8 cellular contexts compared by ENCODE assay signal in genomic region chr15:70062321-70062956, GRCh38. TPM values are rescaled to one million over a fixed set of nuclear protein-coding genes. Genes with fewer than 3 reads are reported as not detected.
DNase-seq lines count a peak whose midpoint lies in the region; ATAC-seq and TF ChIP-seq lines count a peak whose summit lies in the region.

No MANE protein-coding gene starts in this region.

- peaks cover 4% of the 10 kb centered on the region for H3K36me3 Mint-ChIP-seq in glutamatergic neuron (ENCODE audit: unreplicated experiment)

- peak overlapping the region; percentile 42 for H3K4me3 Mint-ChIP-seq in glutamatergic neuron (ENCODE audit: unreplicated experiment)

- TF ChIP-seq CTCF in glutamatergic neuron (IDR thresholded peaks at IDR 0.05; ENCODE audit: partially characterized antibody, unreplicated experiment) (no peak), retinal pigment epithelial cell (conservative IDR thresholded peaks at IDR 0.05; ENCODE audit: low read depth, low read length) (no peak), GM13976 (IDR thresholded peaks at IDR 0.05; ENCODE audit: borderline replicate concordance, control extremely low read depth, extremely low read depth, insufficient read depth, missing control alignments) (no peak)

- no peak for ATAC-seq in HG03095 (IDR thresholded peaks at IDR 0.05; ENCODE audit: unreplicated experiment)

- H3K9me3 Mint-ChIP-seq in glutamatergic neuron (ENCODE audit: unreplicated experiment) = peaks cover 12% of the 10 kb centered on the region

- POLR2A ChIA-PET in HEK293T (lab: Yijun Ruan, JAX) = interaction anchor here (1.2 to 2.4 kb wide), 5 partner anchors 8 to 37 kb away, joined by 3 to 7 read pairs (median 6); no protein-coding TSS in a partner anchor

- peaks cover 34% of the 10 kb centered on the region for H3K4me1 Mint-ChIP-seq in glutamatergic neuron (ENCODE audit: low read depth, unreplicated experiment)

- DNase-seq in HEK293T (ENCODE audit: extremely low spot score) (peak; percentile 72), SHP77 treated with DMSO at 0.1 percent for 48 hours (lab: John Stamatoyannopoulos, UW) (peak; percentile 79), glutamatergic neuron (peak; percentile 83), retinal pigment epithelial cell (ENCODE audit: low read depth) (peak; percentile 95), GM13976 (ENCODE audit: low spot score) (no peak), MV-4-11 (lab: John Stamatoyannopoulos, UW) (no peak)
- no peak for DNase-seq in activated CD8-positive, alpha-beta memory T cell treated with anti-CD3 and anti-CD28 coated beads, Interleukin-2, amount 50 U/mL, for 48 hours

- CTCF ChIA-PET in HEK293T (lab: Yijun Ruan, JAX) = interaction anchor here (0.6 kb wide), 1 partner anchor 118 kb away, joined by 3 read pairs; no protein-coding TSS in a partner anchor

- H3K4me3 ChIP-seq in retinal pigment epithelial cell (ENCODE audit: low read length) = peak overlapping the region; percentile 8

- peak overlapping the region; percentile 88 for H3K27ac Mint-ChIP-seq in glutamatergic neuron (ENCODE audit: unreplicated experiment)

- H3K27me3 Mint-ChIP-seq in glutamatergic neuron (ENCODE audit: unreplicated experiment) = peaks cover 15% of the 10 kb centered on the region

- in situ Hi-C loops in GM13976 (cut with MboI; ENCODE audit: low sequenced_read_pairs, unreplicated experiment) = no loop called here

TF ChIP-seq in HEK293T, 16 proteins besides CTCF, POLR2A, EP300 and RAD21:
- TF ChIP-seq, protein P1, sequence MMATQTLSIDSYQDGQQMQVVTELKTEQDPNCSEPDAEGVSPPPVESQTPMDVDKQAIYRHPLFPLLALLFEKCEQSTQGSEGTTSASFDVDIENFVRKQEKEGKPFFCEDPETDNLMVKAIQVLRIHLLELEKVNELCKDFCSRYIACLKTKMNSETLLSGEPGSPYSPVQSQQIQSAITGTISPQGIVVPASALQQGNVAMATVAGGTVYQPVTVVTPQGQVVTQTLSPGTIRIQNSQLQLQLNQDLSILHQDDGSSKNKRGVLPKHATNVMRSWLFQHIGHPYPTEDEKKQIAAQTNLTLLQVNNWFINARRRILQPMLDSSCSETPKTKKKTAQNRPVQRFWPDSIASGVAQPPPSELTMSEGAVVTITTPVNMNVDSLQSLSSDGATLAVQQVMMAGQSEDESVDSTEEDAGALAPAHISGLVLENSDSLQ (IDR thresholded peaks at IDR 0.05) = peak; percentile 32; the same call in 1 of the 2 replicates
- no peak for TF ChIP-seq ARNT (IDR thresholded peaks at IDR 0.05)

RNA-seq across cellular contexts. Expression of gene TLE3, which starts 35.3 kb away (rescaled TPM):
- total RNA-seq in glutamatergic neuron (ENCODE audit: unreplicated experiment) = 89.2 TPM

Comparison
In these comparisons a context has a peak if more than half of its experiments do, and no peak if none do; other contexts are left out.
1. DNase-seq: peak in HEK293T (single experiment), SHP77 treated with DMSO at 0.1 percent for 48 hours (single experiment), glutamatergic neuron (single experiment) and retinal pigment epithelial cell (single experiment); none in GM13976 (single experiment), activated CD8-positive, alpha-beta memory T cell treated with anti-CD3 and anti-CD28 coated beads, Interleukin-2, amount 50 U/mL, for 48 hours (single experiment) and MV-4-11 (single experiment).